ENCODE assay signal across 30 cellular contexts in genomic region chr7:28798233-28798632, GRCh38.
"Had no signal": no experiment of that assay in that cellular context is flagged by ENCODE, and none has a peak within 500 bp of the region (broad histone marks: within the 10 kb centered on the region; RNA-seq: fewer than 3 reads in every experiment).

No MANE protein-coding gene starts in this region.

- ATAC-seq: naive thymus-derived CD8-positive, alpha-beta T cell; natural killer cell treated with Interleukin-12 subunit alpha and Interleukin-12 subunit beta and Interleukin-15 and Interleukin-18, amount 100 ng/mL, for 72 hours; psoas muscle; right cardiac atrium; right lobe of liver; stimulated activated effector memory CD8-positive, alpha-beta T cell treated with anti-CD3 and anti-CD28 coated beads, Interleukin-12 subunit alpha, Interleukin-12 subunit beta, amount 100 ng/mL, for 72 hours; stimulated activated naive B cell treated with anti-CD40 and anti-IgM and Interleukin-4, amounts not matched to agents 10 μg/mL and 1 μg/mL and 100 μg/mL, for 72 hours; stimulated activated naive CD8-positive, alpha-beta T cell treated with anti-CD3 and anti-CD28 coated beads, Interleukin-15, amount 100 ng/mL, for 72 hours; stimulated activated naive CD8-positive, alpha-beta T cell treated with anti-CD3 and anti-CD28 coated beads, Interleukin-15, Interleukin-2, amounts not matched to agents 100 U/mL and 50 U/mL, for 24 hours; upper lobe of right lung had no signal

- H3K4me3 Mint-ChIP-seq: naive thymus-derived CD8-positive, alpha-beta T cell; natural killer cell treated with Interleukin-12 subunit alpha and Interleukin-12 subunit beta and Interleukin-15 and Interleukin-18, amount 100 ng/mL, for 72 hours; nephron progenitor cell; neural crest cell; stimulated activated effector memory CD8-positive, alpha-beta T cell treated with anti-CD3 and anti-CD28 coated beads, Interleukin-12 subunit alpha, Interleukin-12 subunit beta, amount 100 ng/mL, for 72 hours; stimulated activated naive B cell treated with anti-CD40 and anti-IgM and Interleukin-4, amounts not matched to agents 10 μg/mL and 1 μg/mL and 100 μg/mL, for 72 hours; stimulated activated naive CD8-positive, alpha-beta T cell treated with anti-CD3 and anti-CD28 coated beads, Interleukin-15, amount 100 ng/mL, for 72 hours; type B pancreatic cell had no signal

- H3K4me3 ChIP-seq: ovary, psoas muscle, right lobe of liver, sigmoid colon, suprapubic skin, testis, tibial artery, transverse colon, upper lobe of right lung, uterus had no signal

- H3K27me3 ChIP-seq: ovary, right lobe of liver, sigmoid colon, suprapubic skin, testis, tibial artery, transverse colon, upper lobe of right lung, uterus had no signal

- H3K36me3 Mint-ChIP-seq: naive thymus-derived CD8-positive, alpha-beta T cell; natural killer cell treated with Interleukin-12 subunit alpha and Interleukin-12 subunit beta and Interleukin-15 and Interleukin-18, amount 100 ng/mL, for 72 hours; stimulated activated effector memory CD8-positive, alpha-beta T cell treated with anti-CD3 and anti-CD28 coated beads, Interleukin-12 subunit alpha, Interleukin-12 subunit beta, amount 100 ng/mL, for 72 hours; stimulated activated naive B cell treated with anti-CD40 and anti-IgM and Interleukin-4, amounts not matched to agents 10 μg/mL and 1 μg/mL and 100 μg/mL, for 72 hours; type B pancreatic cell had no signal

- H3K9me3 ChIP-seq: ovary, psoas muscle, right lobe of liver, sigmoid colon, suprapubic skin, testis, tibial artery, transverse colon, upper lobe of right lung, uterus had no signal

- H3K79me2 ChIP-seq: parathyroid adenoma had no signal

- H3K27ac Mint-ChIP-seq: naive thymus-derived CD8-positive, alpha-beta T cell; natural killer cell treated with Interleukin-12 subunit alpha and Interleukin-12 subunit beta and Interleukin-15 and Interleukin-18, amount 100 ng/mL, for 72 hours; nephron progenitor cell; progenitor cell of endocrine pancreas; stimulated activated effector memory CD8-positive, alpha-beta T cell treated with anti-CD3 and anti-CD28 coated beads, Interleukin-12 subunit alpha, Interleukin-12 subunit beta, amount 100 ng/mL, for 72 hours; stimulated activated naive CD8-positive, alpha-beta T cell treated with anti-CD3 and anti-CD28 coated beads, Interleukin-15, amount 100 ng/mL, for 72 hours; type B pancreatic cell had no signal

- H3K36me3 ChIP-seq: ovary, right lobe of liver, sigmoid colon, suprapubic skin, transverse colon, upper lobe of right lung, uterus had no signal

- H3K9me3 Mint-ChIP-seq: naive thymus-derived CD8-positive, alpha-beta T cell; natural killer cell treated with Interleukin-12 subunit alpha and Interleukin-12 subunit beta and Interleukin-15 and Interleukin-18, amount 100 ng/mL, for 72 hours; nephron progenitor cell; neural crest cell; stimulated activated effector memory CD8-positive, alpha-beta T cell treated with anti-CD3 and anti-CD28 coated beads, Interleukin-12 subunit alpha, Interleukin-12 subunit beta, amount 100 ng/mL, for 72 hours; stimulated activated naive B cell treated with anti-CD40 and anti-IgM and Interleukin-4, amounts not matched to agents 10 μg/mL and 1 μg/mL and 100 μg/mL, for 72 hours; stimulated activated naive CD8-positive, alpha-beta T cell treated with anti-CD3 and anti-CD28 coated beads, Interleukin-15, amount 100 ng/mL, for 72 hours; type B pancreatic cell had no signal

- H3K27ac ChIP-seq: ovary, parathyroid adenoma, psoas muscle, right lobe of liver, suprapubic skin, testis, tibial artery, transverse colon, upper lobe of right lung, uterus had no signal

- H3K9ac ChIP-seq: parathyroid adenoma had no signal

- DNase-seq: naive thymus-derived CD8-positive, alpha-beta T cell; nephron progenitor cell; occipital lobe; ovary; posterior cingulate gyrus; psoas muscle; right cardiac atrium; right lobe of liver; sigmoid colon; small intestine; stimulated activated CD4-positive, alpha-beta T cell treated with anti-CD3 and anti-CD28 coated beads, Interleukin-15, amount 100 ng/mL, for 24 hours; stimulated activated CD4-positive, alpha-beta T cell treated with anti-CD3 and anti-CD28 coated beads, Interleukin-2, amount 100 ng/mL, for 24 hours; stimulated activated CD4-positive, alpha-beta T cell treated with anti-CD3 and anti-CD28 coated beads, Interleukin-2, amount 100 ng/mL, for 48 hours; stimulated activated CD4-positive, alpha-beta T cell treated with anti-CD3 and anti-CD28 coated beads, Interleukin-4, amount 100 ng/mL, for 24 hours; stimulated activated naive B cell treated with anti-CD40 and anti-IgM and Interleukin-4, amounts not matched to agents 10 μg/mL and 1 μg/mL and 100 μg/mL, for 72 hours; stimulated activated naive CD8-positive, alpha-beta T cell treated with anti-CD3 and anti-CD28 coated beads, Interleukin-15, amount 100 ng/mL, for 72 hours; stimulated activated naive CD8-positive, alpha-beta T cell treated with anti-CD3 and anti-CD28 coated beads, Interleukin-15, Interleukin-2, amounts not matched to agents 100 U/mL and 50 U/mL, for 24 hours; substantia nigra; testis; tibial artery; transverse colon; upper lobe of right lung; uterus had no signal

- H3K4me1 ChIP-seq: parathyroid adenoma, psoas muscle, right lobe of liver, sigmoid colon, suprapubic skin, testis, tibial artery, upper lobe of right lung, uterus had no signal

- H3K4me1 Mint-ChIP-seq: naive thymus-derived CD8-positive, alpha-beta T cell; nephron progenitor cell; neural crest cell; stimulated activated effector memory CD8-positive, alpha-beta T cell treated with anti-CD3 and anti-CD28 coated beads, Interleukin-12 subunit alpha, Interleukin-12 subunit beta, amount 100 ng/mL, for 72 hours; stimulated activated naive B cell treated with anti-CD40 and anti-IgM and Interleukin-4, amounts not matched to agents 10 μg/mL and 1 μg/mL and 100 μg/mL, for 72 hours; stimulated activated naive CD8-positive, alpha-beta T cell treated with anti-CD3 and anti-CD28 coated beads, Interleukin-15, amount 100 ng/mL, for 72 hours had no signal

- H2AFZ ChIP-seq: parathyroid adenoma had no signal
